Comparison of ENCODE assay signal across 1 cellular context in genomic region chr11:59611570-59612565, GRCh38.
A peak's percentile ranks its signal among the peaks of the same experiment; 100 is the strongest.
TF ChIP-seq lines count a peak whose summit lies in the region.

No MANE protein-coding gene starts in this region.

TF ChIP-seq in K562, 482 proteins besides CTCF, POLR2A, EP300 and RAD21 (continued from another document):
- TF ChIP-seq PRDM10 (IDR thresholded peaks at IDR 0.05; ENCODE audit: partially characterized antibody): no peak
- TF ChIP-seq HBP1 (CRISPR knock-in tag; IDR thresholded peaks at IDR 0.05): no peak
- no peak for TF ChIP-seq HDGF (IDR thresholded peaks at IDR 0.05)
- no peak for TF ChIP-seq ZNF232 (CRISPR knock-in tag; IDR thresholded peaks at IDR 0.05)
- TF ChIP-seq ZC3H11A (IDR thresholded peaks at IDR 0.05; ENCODE audit: low read depth, low read length): no peak
- TF ChIP-seq TFAM (CRISPR knock-in tag; conservative IDR thresholded peaks at IDR 0.05): no peak
- no peak for TF ChIP-seq NCOA1 (IDR thresholded peaks at IDR 0.05; ENCODE audit: low read depth)
- TF ChIP-seq ETS1 (conservative IDR thresholded peaks at IDR 0.05; ENCODE audit: control insufficient read depth, low read depth, low read length): no peak
- TF ChIP-seq ZNF41 (CRISPR knock-in tag; conservative IDR thresholded peaks at IDR 0.05): no peak
- no peak for TF ChIP-seq SREBF1 (IDR thresholded peaks at IDR 0.05; ENCODE audit: borderline replicate concordance, low read depth, low read length)
- TF ChIP-seq GATAD2A (IDR thresholded peaks at IDR 0.05): no peak
- no peak for TF ChIP-seq ZNF766 (CRISPR knock-in tag; conservative IDR thresholded peaks at IDR 0.05)
- TF ChIP-seq ZNF197 (CRISPR knock-in tag; IDR thresholded peaks at IDR 0.05; ENCODE audit: low read depth): no peak
- no peak for TF ChIP-seq ZNF830 (CRISPR knock-in tag; IDR thresholded peaks at IDR 0.05)
- TF ChIP-seq ZBTB40 (IDR thresholded peaks at IDR 0.05): no peak
- no peak for TF ChIP-seq ZBTB40 (CRISPR knock-in tag; IDR thresholded peaks at IDR 0.05)
- no peak for TF ChIP-seq LARP7 (IDR thresholded peaks at IDR 0.05)
- TF ChIP-seq FOXA3 (CRISPR knock-in tag; conservative IDR thresholded peaks at IDR 0.05 in 1 of 2, IDR thresholded peaks at IDR 0.05 in 1 of 2): 0 out of 4 replicates have a peak, but pooled peaks of 1 of the 2 experiments have one; percentile 32
- TF ChIP-seq MEF2A (IDR thresholded peaks at IDR 0.05; ENCODE audit: control insufficient read depth, low read depth, low read length): peak; percentile 74
- TF ChIP-seq CREB1 (IDR thresholded peaks at IDR 0.05): no peak
- TF ChIP-seq CREB1 (CRISPR knock-in tag; IDR thresholded peaks at IDR 0.05): no peak
- TF ChIP-seq SUPT5H (IDR thresholded peaks at IDR 0.05): peak; percentile 32; the same call in 1 of the 2 replicates
- no peak for TF ChIP-seq TRIM28 (IDR thresholded peaks at IDR 0.05)
- no peak for TF ChIP-seq HDAC1 (IDR thresholded peaks at IDR 0.05)
TF ChIP-seq in K562: peak in this region for 5.
